Comparison of ENCODE assay signal across 1 cellular context in genomic region chr19:20787766-20788165, GRCh38.
TF ChIP-seq lines count a peak whose summit lies in the region.

No MANE protein-coding gene starts in this region.

TF ChIP-seq in HepG2, 621 proteins besides CTCF, POLR2A, EP300 and RAD21:
- no peak for TF ChIP-seq DNMT3B (CRISPR knock-in tag; conservative IDR thresholded peaks at IDR 0.05)
- no peak for TF ChIP-seq HOXD1 (CRISPR knock-in tag; IDR thresholded peaks at IDR 0.05)
- no peak for TF ChIP-seq STAT5B (CRISPR knock-in tag; IDR thresholded peaks at IDR 0.05)
- no peak for TF ChIP-seq SKI (IDR thresholded peaks at IDR 0.05; ENCODE audit: partially characterized antibody)
- no peak for TF ChIP-seq ZNF607 (CRISPR knock-in tag; IDR thresholded peaks at IDR 0.05; ENCODE audit: borderline replicate concordance)
- TF ChIP-seq PRPF4 (IDR thresholded peaks at IDR 0.05; ENCODE audit: low read depth, low read length, poor library complexity, severe bottlenecking): no peak
- TF ChIP-seq ZFAT (CRISPR knock-in tag; conservative IDR thresholded peaks at IDR 0.05): no peak
